ENCODE assay signal across 8 cellular contexts in the genomic region with DNA sequence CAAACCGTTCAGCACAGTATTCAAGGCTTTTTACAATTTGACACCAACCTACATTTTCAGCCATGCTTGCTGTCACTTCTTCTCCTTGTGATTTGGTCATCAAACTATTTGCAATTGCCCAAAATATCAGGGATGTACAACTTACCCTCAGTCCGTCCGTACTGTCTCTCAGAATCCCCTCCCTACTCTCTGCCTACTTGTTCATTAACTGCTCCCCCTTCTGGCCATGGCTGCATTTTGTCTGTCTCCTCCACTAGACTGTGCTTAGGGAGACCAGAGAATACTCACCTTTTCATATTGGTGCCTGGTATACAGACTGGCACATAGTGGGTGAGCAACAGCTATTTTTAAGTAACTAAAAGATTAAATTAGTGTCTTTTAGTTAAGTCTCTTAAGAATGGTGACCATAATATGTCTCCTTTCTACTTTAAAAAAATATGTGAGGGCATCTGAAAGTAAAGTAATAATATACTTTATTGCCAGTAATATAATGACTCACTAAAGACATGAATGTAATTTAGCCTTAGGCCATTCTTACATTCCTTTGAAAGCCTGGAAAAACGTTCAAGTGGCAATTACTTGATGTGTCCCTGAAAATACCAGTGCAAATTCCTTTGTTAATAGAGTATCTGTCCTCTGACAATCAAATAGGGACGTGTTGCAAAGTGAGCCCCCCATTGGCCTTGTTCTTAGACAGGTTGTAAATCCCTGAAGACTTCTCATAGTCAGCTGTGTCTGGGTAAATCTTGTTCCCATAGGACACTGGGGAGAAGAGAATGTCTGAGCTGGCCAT. TPM values are rescaled to one million over a fixed set of nuclear protein-coding genes. Genes with fewer than 3 reads are reported as not detected.
A peak's percentile ranks its signal among the peaks of the same experiment; 100 is the strongest.
DNase-seq lines count a peak whose midpoint lies in the region; ATAC-seq lines count a peak whose summit lies in the region.

No MANE protein-coding gene starts in this region.

- H3K4me1 Mint-ChIP-seq in activated CD8-positive, alpha-beta memory T cell treated with anti-CD3 and anti-CD28 coated beads, Interleukin-2, amount 10 ng/mL, durations not matched to agents 7 days and 5 days, result no peaks in the 10 kb centered on the region

- no peak overlapping the region for H3K4me3 Mint-ChIP-seq in activated CD8-positive, alpha-beta memory T cell treated with anti-CD3 and anti-CD28 coated beads, Interleukin-2, amount 10 ng/mL, durations not matched to agents 7 days and 5 days

- CTCF ChIA-PET in activated CD8-positive, alpha-beta memory T cell treated with anti-CD3 and anti-CD28 coated beads, Interleukin-2, amount 10 ng/mL, durations not matched to agents 7 days and 5 days (lab: Charles Lee), result no interaction called here

- H3K27ac Mint-ChIP-seq in activated CD8-positive, alpha-beta memory T cell treated with anti-CD3 and anti-CD28 coated beads, Interleukin-2, amount 10 ng/mL, durations not matched to agents 7 days and 5 days, result no peak overlapping the region

- H3K9me3 Mint-ChIP-seq in activated CD8-positive, alpha-beta memory T cell treated with anti-CD3 and anti-CD28 coated beads, Interleukin-2, amount 10 ng/mL, durations not matched to agents 7 days and 5 days (ENCODE audit: low read depth), result no peaks in the 10 kb centered on the region

- peaks cover 43% of the 10 kb centered on the region for H3K27me3 Mint-ChIP-seq in activated CD8-positive, alpha-beta memory T cell treated with anti-CD3 and anti-CD28 coated beads, Interleukin-2, amount 10 ng/mL, durations not matched to agents 7 days and 5 days

- ATAC-seq in activated CD8-positive, alpha-beta memory T cell treated with anti-CD3 and anti-CD28 coated beads, Interleukin-2, amount 10 ng/mL, durations not matched to agents 7 days and 5 days, result no peak
- peak; percentile 91 for ATAC-seq in HG02642 (IDR thresholded peaks at IDR 0.05; ENCODE audit: poor library complexity, unreplicated experiment)

- peak; percentile 47 for DNase-seq in activated CD8-positive, alpha-beta memory T cell treated with anti-CD3 and anti-CD28 coated beads, Interleukin-2, amount 10 ng/mL, durations not matched to agents 7 days and 5 days
- DNase-seq in activated CD8-positive, alpha-beta memory T cell treated with anti-CD3 and anti-CD28 coated beads, Interleukin-2, amount 50 U/mL, for 48 hours, result no peak
- DNase-seq in NCI-H748 treated with DMSO at 0.1 percent for 48 hours (lab: John Stamatoyannopoulos, UW), result peak; percentile 57
- DNase-seq in activated naive CD4-positive, alpha-beta T cell treated with anti-CD3 and anti-CD28 coated beads, Interleukin-2, amount 50 U/mL, for 16 hours, result peak; percentile 30
- DNase-seq in iPS DF 19.7 (ENCODE audit: low read depth, low spot score), result peak; percentile 7
- peak in 2 of 3 donors; percentile 7 to 31 for DNase-seq in stimulated activated CD4-positive, alpha-beta T cell treated with anti-CD3 and anti-CD28 coated beads, TNF-alpha, amount 100 ng/mL, for 48 hours (ENCODE audit: low read depth in 3 of 3)
- DNase-seq in amniotic stem cell (lab: John Stamatoyannopoulos, UW), result no peak

- no peaks in the 10 kb centered on the region for H3K36me3 Mint-ChIP-seq in activated CD8-positive, alpha-beta memory T cell treated with anti-CD3 and anti-CD28 coated beads, Interleukin-2, amount 10 ng/mL, durations not matched to agents 7 days and 5 days

RNA-seq across cellular contexts. Expression of a gene that starts 27.8 kb away (rescaled TPM):
- total RNA-seq in activated CD8-positive, alpha-beta memory T cell treated with anti-CD3 and anti-CD28 coated beads, Interleukin-2, amount 10 ng/mL, durations not matched to agents 7 days and 5 days, result under 1 TPM in 1 of 2 experiments, not detected in 1; 0.14 TPM

Comparison
In these comparisons a context has a peak if more than half of its experiments do, and no peak if none do; other contexts are left out.
1. DNase-seq: peak in activated CD8-positive, alpha-beta memory T cell treated with anti-CD3 and anti-CD28 coated beads, Interleukin-2, amount 10 ng/mL, durations not matched to agents 7 days and 5 days (single experiment), NCI-H748 treated with DMSO at 0.1 percent for 48 hours (single experiment), activated naive CD4-positive, alpha-beta T cell treated with anti-CD3 and anti-CD28 coated beads, Interleukin-2, amount 50 U/mL, for 16 hours (single experiment), iPS DF 19.7 (single experiment) and stimulated activated CD4-positive, alpha-beta T cell treated with anti-CD3 and anti-CD28 coated beads, TNF-alpha, amount 100 ng/mL, for 48 hours (2 of 3); none in activated CD8-positive, alpha-beta memory T cell treated with anti-CD3 and anti-CD28 coated beads, Interleukin-2, amount 50 U/mL, for 48 hours (single experiment) and amniotic stem cell (single experiment).